ENCODE assay signal across 8 cellular contexts in genomic region chr5:1599005-1599722, GRCh38.
A peak's percentile ranks its signal among the peaks of the same experiment; 100 is the strongest.
DNase-seq lines count a peak whose midpoint lies in the region; ATAC-seq and TF ChIP-seq lines count a peak whose summit lies in the region.
"Not testable (repeated sequence)": the region's sequence is repeated elsewhere in the genome, so short reads cannot be mapped to it uniquely, and the experiment has no call there.

No MANE protein-coding gene starts in this region.

- BruUV-seq in HCT116 (replicated peaks; lab: Mats Ljungman, UMichigan), result not testable (repeated sequence)

- H4K91ac ChIP-seq in trophoblast cell (ENCODE audit: low read depth, low read length), result not testable (repeated sequence)

- H3K79me1 ChIP-seq in trophoblast cell (ENCODE audit: low read length), result not testable (repeated sequence)

- H2AK5ac ChIP-seq in trophoblast cell (ENCODE audit: low read length), result not testable (repeated sequence)

- POLR2A ChIA-PET in AG04449 (lab: Yijun Ruan, JAX); HCT116 (lab: Charles Lee): not testable (repeated sequence)

- DNase-seq in AG04449 (ENCODE audit: low read depth, low spot score), result not testable (repeated sequence)
- DNase-seq in GF-D8 (lab: John Stamatoyannopoulos, UW) (peak; percentile 13), HCT116 (ENCODE audit: low read depth, low spot score) (peak; percentile 16), NCI-H2196 (lab: John Stamatoyannopoulos, UW; ENCODE audit: unreplicated experiment) (peak; percentile 10), choroid plexus epithelial cell (ENCODE audit: low read depth) (peak; percentile 72), inferior parietal cortex (ENCODE audit: extremely low spot score) (peak; percentile 25), trophoblast cell (peak; percentile 24 to 77)

- not testable (repeated sequence) for H3K14ac ChIP-seq in trophoblast cell (ENCODE audit: low read length)

- H2BK120ac ChIP-seq in trophoblast cell (ENCODE audit: insufficient read depth, low read length, poor library complexity), result not testable (repeated sequence)

- not testable (repeated sequence) for H2AFZ ChIP-seq in HCT116 (ENCODE audit: low read depth, low read length, poor library complexity, severe bottlenecking); trophoblast cell (ENCODE audit: insufficient read depth, low read length, poor library complexity)

- not testable (repeated sequence) for H3K9ac ChIP-seq in HCT116 (ENCODE audit: low read length); trophoblast cell (ENCODE audit: low read length)

- H3K18ac ChIP-seq in trophoblast cell (ENCODE audit: low read length), result not testable (repeated sequence)

- not testable (repeated sequence) for H2BK5ac ChIP-seq in trophoblast cell (ENCODE audit: low read depth, low read length, poor library complexity)

- not testable (repeated sequence) for H2BK12ac ChIP-seq in trophoblast cell (ENCODE audit: low read length)

- H3K4me2 ChIP-seq in HCT116 (ENCODE audit: low read length); trophoblast cell (ENCODE audit: low read length): not testable (repeated sequence)

- H3K4me3 ChIP-seq in AG04449 (ENCODE audit: low read depth, low read length); HCT116 (replicated peaks in 1 of 2; ENCODE audit: low read depth in 1 of 2, low read length in 2 of 2); choroid plexus epithelial cell (ENCODE audit: low read depth, low read length); trophoblast cell (ENCODE audit: low read depth, low read length): not testable (repeated sequence)

- H3K27ac ChIP-seq in HCT116 (ENCODE audit: low read depth, low read length); trophoblast cell (ENCODE audit: low read depth, low read length): not testable (repeated sequence)

- H3K23ac ChIP-seq in trophoblast cell (ENCODE audit: low read length), result not testable (repeated sequence)

- TF ChIP-seq POLR2A in HCT116 (IDR thresholded peaks at IDR 0.05; ENCODE audit: borderline replicate concordance, extremely low read depth, insufficient read depth, insufficient read length), result not testable (repeated sequence)

- H3K4ac ChIP-seq in trophoblast cell (ENCODE audit: low read depth, low read length), result not testable (repeated sequence)

- H3K4me1 ChIP-seq in HCT116 (ENCODE audit: control insufficient read depth in 1 of 2, insufficient read depth in 2 of 2, low read length in 2 of 2), result peaks cover 4 to 14% of the 10 kb centered on the region in 2 experiments; a peak in 2 of 4 replicates
- not testable (repeated sequence) for H3K4me1 ChIP-seq in trophoblast cell (ENCODE audit: control insufficient read depth in 1 of 2, insufficient read depth in 2 of 2, low read length in 2 of 2)

- not testable (repeated sequence) for H3K36me3 ChIP-seq in HCT116 (ENCODE audit: control insufficient read depth in 1 of 2, insufficient read depth in 2 of 2, low read length in 2 of 2); trophoblast cell (ENCODE audit: control insufficient read depth in 1 of 2, insufficient read depth in 2 of 2, low read length in 2 of 2)

- not testable (repeated sequence) for H4K12ac ChIP-seq in trophoblast cell (ENCODE audit: low read depth, low read length)

- ATAC-seq in HCT116, result not testable (repeated sequence)
- peak; percentile 58 to 65 for ATAC-seq in activated CD4-positive, CD25-positive, alpha-beta regulatory T cell treated with anti-CD3 and anti-CD28 coated beads, Interleukin-2, amount 50 U/mL, for 24 hours

- peak; percentile 15 for TF ChIP-seq CTCF in AG04449 (IDR thresholded peaks at IDR 0.05; ENCODE audit: insufficient read depth, low read length, missing control alignments)
- TF ChIP-seq CTCF in HCT116 (IDR thresholded peaks at IDR 0.05 in 2 of 3, conservative IDR thresholded peaks at IDR 0.05 in 1 of 3; ENCODE audit: borderline replicate concordance in 1 of 3, insufficient read depth in 1 of 3, low read depth in 2 of 3, low read length in 2 of 3), result peak; percentile 33 to 44 (median 42); a peak in 4 of 6 replicates
- peak; percentile 50 for TF ChIP-seq CTCF in choroid plexus epithelial cell (conservative IDR thresholded peaks at IDR 0.05; ENCODE audit: low read depth, low read length)

- intact Hi-C loops in HCT116 (cut with micrococcal nuclease), result loop anchor here (10.0 kb wide), 1 partner anchor 254 kb away; the partner anchor contains the start of gene CLPTM1L

- RAD21 ChIA-PET in HCT116 (lab: Charles Lee; ENCODE audit: low non-redundant PET in 1 of 2, low total read pairs in 2 of 2, uncharacterized antibody in 2 of 2, unreplicated experiment in 2 of 2), result not testable (repeated sequence)

- H4K8ac ChIP-seq in trophoblast cell (ENCODE audit: low read depth, low read length), result not testable (repeated sequence)

- H3K27me3 ChIP-seq in HCT116 (ENCODE audit: insufficient read depth, low read length); trophoblast cell (ENCODE audit: insufficient read depth, low read length): not testable (repeated sequence)

- CTCF ChIA-PET in AG04449 (lab: Yijun Ruan, JAX), result interaction anchor here (1.5 kb wide), 1 partner anchor 219 kb away, joined by 3 read pairs; no protein-coding TSS in a partner anchor
- CTCF ChIA-PET in HCT116 (lab: Charles Lee), result not testable (repeated sequence)

- not testable (repeated sequence) for H3K9me3 ChIP-seq in HCT116 (ENCODE audit: control insufficient read depth in 1 of 2, insufficient read depth in 1 of 2, low read depth in 1 of 2, low read length in 2 of 2); trophoblast cell (ENCODE audit: insufficient read depth, low read depth, low read length)

- WGBS in trophoblast cell (ENCODE audit: extremely low coverage, insufficient coverage, insufficient read length), result no CpG with 5 or more reads among the region's 5 CpGs

- not testable (repeated sequence) for H4K20me1 ChIP-seq in HCT116 (ENCODE audit: insufficient read depth)

- H3K9me2 ChIP-seq in HCT116 (ENCODE audit: insufficient read depth), result not testable (repeated sequence)

- TF ChIP-seq RAD21 in HCT116 (IDR thresholded peaks at IDR 0.05; ENCODE audit: low read depth), result peak; percentile 61

- H3K79me2 ChIP-seq in HCT116 (ENCODE audit: insufficient read depth, low read length); trophoblast cell (ENCODE audit: control insufficient read depth, insufficient read depth, low read length, poor library complexity): not testable (repeated sequence)
